20 cellular contexts compared by ENCODE assay signal in genomic region chr1:40094481-40095110, GRCh38. TPM values are rescaled to one million over a fixed set of nuclear protein-coding genes. Genes with fewer than 3 reads are reported as not detected.
A peak's percentile ranks its signal among the peaks of the same experiment; 100 is the strongest.
DNase-seq lines count a peak whose midpoint lies in the region; ATAC-seq and TF ChIP-seq lines count a peak whose summit lies in the region.
"Had no signal": no experiment of that assay in that cellular context is flagged by ENCODE, and none has a peak within 500 bp of the region (broad histone marks: within the 10 kb centered on the region; RNA-seq: fewer than 3 reads in every experiment).

No MANE protein-coding gene starts in this region.

- TF ChIP-seq CTCF in upper lobe of left lung (IDR thresholded peaks at IDR 0.05): no peak

- 63 to 69% methylated on average over 3 to 4 of the region's 4 CpGs for WGBS in upper lobe of left lung, 2 donors

- peak in 1 of 2 donors; percentile 45 for ATAC-seq in upper lobe of left lung (ENCODE audit: low FRiP score in 2 of 2)
- no peak for ATAC-seq in HG03342 (IDR thresholded peaks at IDR 0.05; ENCODE audit: unreplicated experiment)
- no peak for ATAC-seq in GM18519 (IDR thresholded peaks at IDR 0.05; ENCODE audit: low FRiP score, unreplicated experiment)
- ATAC-seq: A549, GM23338, SK-N-SH treated with all-trans-retinoic acid at 6 μM for 48 hours had no signal

- H3K9me3 ChIP-seq in upper lobe of left lung: no peaks in the 10 kb centered on the region
- H3K9me3 ChIP-seq: A549, prostate gland, thoracic aorta had no signal

- no peak for TF ChIP-seq POLR2A in upper lobe of left lung (IDR thresholded peaks at IDR 0.05)

- H3K27me3 ChIP-seq in layer of hippocampus (ENCODE audit: control insufficient read depth, insufficient read depth, low read length) (no peaks in the 10 kb centered on the region), upper lobe of left lung (no peaks in the 10 kb centered on the region)

- peaks cover 9 to 32% (median 21%) of the 10 kb centered on the region in 4 donors for H3K36me3 ChIP-seq in upper lobe of left lung
- H3K36me3 ChIP-seq: prostate gland had no signal

- no peak for TF ChIP-seq EP300 in upper lobe of left lung (IDR thresholded peaks at IDR 0.05)

- H3K27ac ChIP-seq in layer of hippocampus (ENCODE audit: low read depth, low read length): peak overlapping the region; percentile 15
- peak overlapping the region; percentile 22 to 68 (median 54) for H3K27ac ChIP-seq in upper lobe of left lung
- H3K27ac ChIP-seq: A549, prostate gland, thoracic aorta had no signal

- H3K4me1 ChIP-seq in upper lobe of left lung: peaks cover 9 to 18% (median 15%) of the 10 kb centered on the region in 4 donors
- H3K4me1 ChIP-seq: prostate gland had no signal

- DNase-seq in SKM-1 (lab: John Stamatoyannopoulos, UW; ENCODE audit: unreplicated experiment) (peak; percentile 28), SKM-1 treated with dmso at 0.1 percent for 144 hours (lab: John Stamatoyannopoulos, UW; ENCODE audit: unreplicated experiment) (no peak), NCI-H2227 (lab: John Stamatoyannopoulos, UW; ENCODE audit: unreplicated experiment) (peak; percentile 72), upper lobe of left lung (no peak)
- DNase-seq in activated CD4-positive, alpha-beta T cell treated with anti-CD3 and anti-CD28 coated beads for 4 hours: no peak
- DNase-seq: activated naive CD4-positive, alpha-beta T cell treated with Interleukin-2 at 50 U/mL for 16 hours; CD4-positive, CD25-positive, alpha-beta regulatory T cell; DND-41; mammary epithelial cell; NCI-H1105; NCI-H82 had no signal

- peak overlapping the region in 1 of 4 donors; percentile 2 for H3K4me3 ChIP-seq in upper lobe of left lung
- H3K4me3 ChIP-seq: A549, GM23338, prostate gland, smooth muscle cell, thoracic aorta had no signal

RNA-seq across cellular contexts. Expression of gene PPT1, which starts 2.5 kb away (rescaled TPM):
- 100 to 1,000 TPM in 3 of 6 donors, 10 to 100 TPM in 3; 35.6 to 190 (median 95.3) TPM for total RNA-seq in upper lobe of left lung

RNA-seq across cellular contexts. Expression of gene CAP1, which starts 54.1 kb away (rescaled TPM):
- total RNA-seq in upper lobe of left lung: 100 to 1,000 TPM; 113 to 502 (median 245) TPM

Comparison
In these comparisons a context has a peak if more than half of its experiments do, and no peak if none do; other contexts are left out.
1. DNase-seq: peak in SKM-1 (single experiment) and NCI-H2227 (single experiment); none in SKM-1 treated with dmso at 0.1 percent for 144 hours (single experiment), upper lobe of left lung (0 of 2) and activated CD4-positive, alpha-beta T cell treated with anti-CD3 and anti-CD28 coated beads for 4 hours (0 of 2).